ENCODE assay signal across 23 cellular contexts in genomic region chr9:76552751-76553150, GRCh38.
"Had no signal": no experiment of that assay in that cellular context is flagged by ENCODE, and none has a peak within 500 bp of the region (broad histone marks: within the 10 kb centered on the region; RNA-seq: fewer than 3 reads in every experiment).

No MANE protein-coding gene starts in this region.

- H2AFZ ChIP-seq: hepatocyte had no signal

- H3K4me3 Mint-ChIP-seq: naive thymus-derived CD8-positive, alpha-beta T cell; nephron; neural crest cell; stimulated activated memory B cell treated with anti-CD40 and anti-IgM and Interleukin-4, amounts not matched to agents 10 μg/mL and 1 μg/mL and 100 μg/mL, for 72 hours; stimulated activated naive CD8-positive, alpha-beta T cell treated with anti-CD3 and anti-CD28 coated beads, Interleukin-15, amount 100 ng/mL, for 72 hours; type B pancreatic cell had no signal

- H3K9me3 Mint-ChIP-seq: nephron; neural crest cell; stimulated activated memory B cell treated with anti-CD40 and anti-IgM and Interleukin-4, amounts not matched to agents 10 μg/mL and 1 μg/mL and 100 μg/mL, for 72 hours; stimulated activated naive CD8-positive, alpha-beta T cell treated with anti-CD3 and anti-CD28 coated beads, Interleukin-15, amount 100 ng/mL, for 72 hours; type B pancreatic cell had no signal

- H3K79me2 ChIP-seq: hepatocyte had no signal

- H3K27me3 Mint-ChIP-seq: progenitor cell of endocrine pancreas, type B pancreatic cell had no signal

- H3K9me3 ChIP-seq: ovary, right atrium auricular region, right lobe of liver, tibial nerve, uterus had no signal

- H3K36me3 ChIP-seq: left ventricle myocardium inferior, ovary, right atrium auricular region, right lobe of liver, tibial nerve, uterus had no signal

- H3K36me3 Mint-ChIP-seq: naive thymus-derived CD8-positive, alpha-beta T cell; stimulated activated memory B cell treated with anti-CD40 and anti-IgM and Interleukin-4, amounts not matched to agents 10 μg/mL and 1 μg/mL and 100 μg/mL, for 72 hours; type B pancreatic cell had no signal

- ATAC-seq: naive thymus-derived CD8-positive, alpha-beta T cell; right lobe of liver; stimulated activated memory B cell treated with anti-CD40 and anti-IgM and Interleukin-4, amounts not matched to agents 10 μg/mL and 1 μg/mL and 100 μg/mL, for 72 hours; stimulated activated naive CD8-positive, alpha-beta T cell treated with anti-CD3 and anti-CD28 coated beads, Interleukin-15, amount 100 ng/mL, for 72 hours had no signal

- DNase-seq: islet precursor cell; left ventricle myocardium inferior; naive thymus-derived CD8-positive, alpha-beta T cell; ovary; right lobe of liver; stimulated activated CD4-positive, alpha-beta T cell treated with anti-CD3 and anti-CD28 coated beads, Interleukin-1b, Interleukin-23, amount 100 ng/mL, for 48 hours; stimulated activated CD4-positive, alpha-beta T cell treated with anti-CD3 and anti-CD28 coated beads, Interleukin-2, amount 100 ng/mL, for 48 hours; stimulated activated CD4-positive, alpha-beta T cell treated with anti-CD3 and anti-CD28 coated beads, Interleukin-4, amount 100 ng/mL, for 4 hours; stimulated activated CD8-positive, alpha-beta memory T cell treated with anti-CD3 and anti-CD28 coated beads, Interleukin-4, amount 100 ng/mL, for 48 hours; stimulated activated naive CD4-positive, alpha-beta T cell treated with Interleukin-2 at 50 U/mL for 16 hours; stimulated activated naive CD8-positive, alpha-beta T cell treated with anti-CD3 and anti-CD28 coated beads, Interleukin-15, amount 100 ng/mL, for 72 hours; substantia nigra; uterus had no signal

- H3K4me3 ChIP-seq: hepatocyte, left ventricle myocardium inferior, lung, ovary, right atrium auricular region, right lobe of liver, smooth muscle cell, tibial nerve, uterus had no signal

- H3K27me3 ChIP-seq: hepatocyte, ovary, right atrium auricular region, right lobe of liver, tibial nerve, uterus had no signal

- H3K4me2 ChIP-seq: hepatocyte, smooth muscle cell had no signal

- H3K27ac Mint-ChIP-seq: naive thymus-derived CD8-positive, alpha-beta T cell; nephron; progenitor cell of endocrine pancreas; stimulated activated memory B cell treated with anti-CD40 and anti-IgM and Interleukin-4, amounts not matched to agents 10 μg/mL and 1 μg/mL and 100 μg/mL, for 72 hours; type B pancreatic cell had no signal

- H3K27ac ChIP-seq: hepatocyte, left ventricle myocardium inferior, ovary, right atrium auricular region, right lobe of liver, tibial nerve, uterus had no signal

- H3K4me1 ChIP-seq: left ventricle myocardium inferior, right atrium auricular region, right lobe of liver, tibial nerve, uterus had no signal

- H3K4me1 Mint-ChIP-seq: nephron; neural crest cell; stimulated activated memory B cell treated with anti-CD40 and anti-IgM and Interleukin-4, amounts not matched to agents 10 μg/mL and 1 μg/mL and 100 μg/mL, for 72 hours; stimulated activated naive CD8-positive, alpha-beta T cell treated with anti-CD3 and anti-CD28 coated beads, Interleukin-15, amount 100 ng/mL, for 72 hours had no signal
